In the genomic region with DNA sequence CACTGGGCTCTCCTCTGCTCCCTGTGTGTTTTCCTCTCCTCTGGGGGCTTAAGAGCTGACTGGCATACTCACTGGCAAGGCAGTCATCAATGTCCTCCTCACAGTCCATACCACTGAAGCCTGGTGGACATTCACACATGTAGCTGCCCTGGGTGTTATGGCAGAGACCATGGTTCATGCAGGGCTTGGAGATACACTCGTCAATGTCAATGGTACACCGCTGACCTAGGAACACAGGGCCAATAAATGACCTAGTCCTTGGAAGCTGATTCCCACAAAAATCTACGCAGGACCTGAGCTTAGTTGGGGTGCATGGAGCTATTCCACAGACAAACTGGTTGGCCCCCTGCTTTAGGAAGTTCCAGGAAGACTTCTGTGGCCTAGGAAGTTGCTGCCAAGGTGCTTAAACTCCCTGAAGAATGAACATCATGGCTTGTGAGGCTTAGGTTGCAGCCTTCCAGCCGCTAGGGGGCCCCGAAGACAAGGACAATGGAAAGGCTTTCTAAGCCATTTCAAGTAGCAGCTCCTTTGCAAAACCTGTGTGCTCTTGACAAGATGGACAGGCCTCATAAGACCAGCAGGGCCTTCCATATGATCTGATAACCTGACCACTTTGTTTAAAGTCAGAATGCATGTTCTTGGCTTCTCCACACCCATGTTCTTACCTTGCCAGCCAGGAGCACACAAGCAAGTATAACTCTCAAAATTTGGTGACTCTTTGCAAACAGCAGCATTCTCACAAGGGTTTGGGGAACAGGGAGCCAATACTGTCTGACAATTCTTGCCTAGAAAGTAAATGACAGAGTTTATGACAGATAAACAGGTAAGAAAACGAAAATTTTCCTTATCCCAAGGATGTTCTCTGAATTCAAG, we compare ENCODE assay signal across 8 cellular contexts. TPM values are rescaled to one million over a fixed set of nuclear protein-coding genes. Genes with fewer than 3 reads are reported as not detected.
DNase-seq lines count a peak whose midpoint lies in the region; ATAC-seq and TF ChIP-seq lines count a peak whose summit lies in the region.

No MANE protein-coding gene starts in this region.

- H3K4me3 ChIP-seq in GM12865 (ENCODE audit: low read depth, low read length) (no peak overlapping the region), choroid plexus epithelial cell (ENCODE audit: low read depth, low read length) (no peak overlapping the region), right lobe of liver (no peak overlapping the region)

- CTCF ChIA-PET in activated CD4-positive, alpha-beta T cell treated with anti-CD3 and anti-CD28 coated beads for 36 hours (lab: Charles Lee), result interaction anchor here (0.6 to 3.7 kb wide), 18 partner anchors 8 to 645 kb away, joined by 3 to 21 read pairs (median 4); partner anchors contain the start of gene SEC22B

- 18% methylated on average over 3 of the region's 6 CpGs for WGBS in right lobe of liver (ENCODE audit: insufficient coverage, low coverage, low lambda C conversion rate, missing lambda C conversion rate)

- intact Hi-C loops in activated CD4-positive, alpha-beta T cell treated with anti-CD3 and anti-CD28 coated beads for 36 hours (cut with DNase I, micrococcal nuclease), result loop anchor here (5.0 kb wide), 2 partner anchors 194 to 199 kb away; no protein-coding TSS in a partner anchor
- intact Hi-C loops in right lobe of liver (cut with DNase I), result no loop called here

- peaks cover 0 to 13% (median 6%) of the 10 kb centered on the region in 4 donors for H3K4me1 ChIP-seq in right lobe of liver

- H3K4me1 Mint-ChIP-seq in activated CD4-positive, alpha-beta T cell treated with anti-CD3 and anti-CD28 coated beads for 36 hours, result peaks cover 4% of the 10 kb centered on the region

- H3K9me3 ChIP-seq in right lobe of liver, result no peaks in the 10 kb centered on the region

- TF ChIP-seq CTCF in GM12865 (IDR thresholded peaks at IDR 0.05; ENCODE audit: insufficient read depth, low read depth, low read length, missing control alignments) (peak; percentile 89), choroid plexus epithelial cell (conservative IDR thresholded peaks at IDR 0.05; ENCODE audit: low read depth, low read length) (peak; percentile 94), right lobe of liver (IDR thresholded peaks at IDR 0.05) (peak; percentile 69 to 82 (median 77))

- TF ChIP-seq POLR2A in right lobe of liver (IDR thresholded peaks at IDR 0.05), result no peak

- H3K27me3 ChIP-seq in right lobe of liver, result no peaks in the 10 kb centered on the region

- peaks cover 22% of the 10 kb centered on the region for H3K36me3 Mint-ChIP-seq in activated CD4-positive, alpha-beta T cell treated with anti-CD3 and anti-CD28 coated beads for 36 hours (ENCODE audit: low read depth)

- peak; percentile 81 for DNase-seq in GM12865 (ENCODE audit: low read depth)
- DNase-seq in NCI-H510A (lab: John Stamatoyannopoulos, UW), result peak; percentile 53
- DNase-seq in activated CD4-positive, alpha-beta T cell treated with anti-CD3 and anti-CD28 coated beads for 36 hours, result peak; percentile 86
- peak; percentile 91 for DNase-seq in choroid plexus epithelial cell (ENCODE audit: low read depth)
- DNase-seq in right lobe of liver, result peak; percentile 76 to 79 (median 77)
- DNase-seq in stimulated activated CD4-positive, alpha-beta T cell treated with anti-CD3 and anti-CD28 coated beads, TNF-alpha, amount 100 ng/mL, for 24 hours (ENCODE audit: low read depth in 3 of 3), result peak; percentile 48 to 72 (median 64)

- no peak overlapping the region for H3K4me3 Mint-ChIP-seq in activated CD4-positive, alpha-beta T cell treated with anti-CD3 and anti-CD28 coated beads for 36 hours

- H3K9me3 Mint-ChIP-seq in activated CD4-positive, alpha-beta T cell treated with anti-CD3 and anti-CD28 coated beads for 36 hours (ENCODE audit: low read depth), result no peaks in the 10 kb centered on the region

- ATAC-seq in HG03196 (IDR thresholded peaks at IDR 0.05; ENCODE audit: unreplicated experiment), result peak; percentile 66
- peak; percentile 70 for ATAC-seq in activated CD4-positive, alpha-beta T cell treated with anti-CD3 and anti-CD28 coated beads for 36 hours
- ATAC-seq in right lobe of liver, result peak; percentile 90 to 93 (median 92)
- no peak for ATAC-seq in GM21717 (IDR thresholded peaks at IDR 0.05; ENCODE audit: unreplicated experiment)

- H3K27me3 Mint-ChIP-seq in activated CD4-positive, alpha-beta T cell treated with anti-CD3 and anti-CD28 coated beads for 36 hours, result no peaks in the 10 kb centered on the region

- H3K27ac Mint-ChIP-seq in activated CD4-positive, alpha-beta T cell treated with anti-CD3 and anti-CD28 coated beads for 36 hours, result no peak overlapping the region

- peaks cover 0 to 45% (median 17%) of the 10 kb centered on the region in 4 donors for H3K36me3 ChIP-seq in right lobe of liver

- no peak overlapping the region for H3K27ac ChIP-seq in right lobe of liver

- POLR2A ChIA-PET in activated CD4-positive, alpha-beta T cell treated with anti-CD3 and anti-CD28 coated beads for 36 hours (lab: Charles Lee), result no interaction called here

RNA-seq across cellular contexts. Expression of gene ADAM30, which starts 52.3 kb away (rescaled TPM):
- not detected for total RNA-seq in activated CD4-positive, alpha-beta T cell treated with anti-CD3 and anti-CD28 coated beads for 36 hours
- not detected for total RNA-seq in right lobe of liver

Comparison
In these comparisons a context has a peak if more than half of its experiments do, and no peak if none do; other contexts are left out.
1. intact Hi-C loops: an anchor here in activated CD4-positive, alpha-beta T cell treated with anti-CD3 and anti-CD28 coated beads for 36 hours (5.0 kb wide); none called in right lobe of liver.